21 cellular contexts compared by ENCODE assay signal in genomic region chr4:109123952-109124351, GRCh38.
A peak's percentile ranks its signal among the peaks of the same experiment; 100 is the strongest.
DNase-seq lines count a peak whose midpoint lies in the region; ATAC-seq, FAIRE-seq and TF ChIP-seq lines count a peak whose summit lies in the region.
"Had no signal": no experiment of that assay in that cellular context is flagged by ENCODE, and none has a peak within 500 bp of the region (broad histone marks: within the 10 kb centered on the region; RNA-seq: fewer than 3 reads in every experiment).

No MANE protein-coding gene starts in this region.

- H3K27me3 Mint-ChIP-seq in endothelial cell (ENCODE audit: unreplicated experiment): peaks cover 2% of the 10 kb centered on the region
- H3K27me3 Mint-ChIP-seq: B cell had no signal

- TF ChIP-seq CTCF in A549 (IDR thresholded peaks at IDR 0.05) (no peak), IMR-90 (conservative IDR thresholded peaks at IDR 0.05; ENCODE audit: low read depth, low read length) (no peak), endothelial cell (IDR thresholded peaks at IDR 0.05; ENCODE audit: unreplicated experiment) (no peak)

- no peak overlapping the region for H4K91ac ChIP-seq in IMR-90 (ENCODE audit: insufficient read depth, low read depth, low read length)

- H3K4me3 ChIP-seq in A549: no peak overlapping the region
- H3K4me3 ChIP-seq in IMR-90 (ENCODE audit: insufficient read depth, low read depth, low read length): no peak overlapping the region
- H3K4me3 ChIP-seq: BLaER1 treated with 17β-estradiol and CSF1 and Interleukin-3, amounts not matched to agents 10 nM and 100 nM had no signal

- TF ChIP-seq RAD21 in A549 (conservative IDR thresholded peaks at IDR 0.05 in 1 of 2, IDR thresholded peaks at IDR 0.05 in 1 of 2) (no peak), IMR-90 (IDR thresholded peaks at IDR 0.05; ENCODE audit: low read length) (no peak)

- no TSS peak for BruUV-seq in IMR-90 (replicated peaks; lab: Mats Ljungman, UMichigan)

- H3K4ac ChIP-seq in IMR-90 (ENCODE audit: low read depth, low read length): no peak overlapping the region

- H3K4me2 ChIP-seq in A549: no peak overlapping the region
- H3K4me2 ChIP-seq in IMR-90 (ENCODE audit: low read depth, low read length): no peak overlapping the region
- H3K4me2 ChIP-seq: BLaER1 treated with 17β-estradiol and CSF1 and Interleukin-3, amounts not matched to agents 10 nM and 100 nM had no signal

- no peaks in the 10 kb centered on the region for H3K79me1 ChIP-seq in IMR-90 (ENCODE audit: low read depth in 1 of 2, low read length in 2 of 2)

- TF ChIP-seq EP300 in A549 (IDR thresholded peaks at IDR 0.05): no peak

- no peaks in the 10 kb centered on the region for H3K9me1 ChIP-seq in IMR-90 (ENCODE audit: insufficient read depth, low read length)

- in situ Hi-C loops in IMR-90 (cut with MboI; ENCODE audit: low sequenced_read_pairs): no loop called here

- no peak overlapping the region for H2AFZ ChIP-seq in IMR-90 (replicated peaks; ENCODE audit: low read length, poor library complexity)

- H3K27me3 ChIP-seq in IMR-90 (ENCODE audit: control insufficient read depth, insufficient read depth, low read length): no peaks in the 10 kb centered on the region
- H3K27me3 ChIP-seq: BLaER1 treated with 17β-estradiol and CSF1 and Interleukin-3, amounts not matched to agents 10 nM and 100 nM had no signal

- DNase-seq in A549 (ENCODE audit: low read depth in 1 of 2, low spot score in 1 of 2) (no peak), IMR-90 (no peak), endothelial cell (ENCODE audit: low spot score) (no peak)
- DNase-seq: 8988T; AML-193; Caco-2; Calu3; CD4-positive, alpha-beta T cell; CD8-positive, alpha-beta T cell; DMS79 treated with DMSO at 0.1 percent for 48 hours; GF-D8 had no signal

- no peak overlapping the region for H2AK5ac ChIP-seq in IMR-90 (ENCODE audit: low read depth, low read length)

- no peak overlapping the region for H3K23ac ChIP-seq in IMR-90 (ENCODE audit: low read depth, low read length)

- H2BK120ac ChIP-seq in IMR-90 (ENCODE audit: low read depth, low read length): no peak overlapping the region

- CTCF ChIA-PET in A549 (lab: Yijun Ruan, JAX) (no interaction called here), IMR-90 (lab: Yijun Ruan, JAX) (no interaction called here)

- TF ChIP-seq POLR2A in A549 (IDR thresholded peaks at IDR 0.05; ENCODE audit: low read length): no peak
- no peak for TF ChIP-seq POLR2A in IMR-90 (IDR thresholded peaks at IDR 0.05; ENCODE audit: low read depth, low read length)

- ATAC-seq in A549: no peak
- ATAC-seq in IMR-90 (ENCODE audit: low read depth): no peak
- no peak for ATAC-seq in HG03097 (IDR thresholded peaks at IDR 0.05; ENCODE audit: low FRiP score, unreplicated experiment)
- ATAC-seq: CD8-positive, alpha-beta T cell had no signal

- H3K4me3 Mint-ChIP-seq in endothelial cell (ENCODE audit: unreplicated experiment): no peak overlapping the region
- H3K4me3 Mint-ChIP-seq: B cell; CD4-positive, alpha-beta T cell; CD8-positive, alpha-beta T cell had no signal

- no peak overlapping the region for H2BK15ac ChIP-seq in IMR-90 (ENCODE audit: low read depth, low read length)

- H4K20me1 ChIP-seq in IMR-90 (ENCODE audit: insufficient read depth, low read length): no peaks in the 10 kb centered on the region
- H4K20me1 ChIP-seq: BLaER1 treated with 17β-estradiol and CSF1 and Interleukin-3, amounts not matched to agents 10 nM and 100 nM had no signal

- no peak overlapping the region for H3K27ac Mint-ChIP-seq in endothelial cell (ENCODE audit: unreplicated experiment)
- H3K27ac Mint-ChIP-seq: B cell; CD4-positive, alpha-beta T cell; CD8-positive, alpha-beta T cell had no signal

- peaks cover 31% of the 10 kb centered on the region for H3K4me1 Mint-ChIP-seq in endothelial cell (ENCODE audit: unreplicated experiment)
- H3K4me1 Mint-ChIP-seq: B cell had no signal

- no peak overlapping the region for H3K56ac ChIP-seq in IMR-90 (ENCODE audit: extremely low read depth, insufficient read depth, low read length)

- intact Hi-C loops in IMR-90 (cut with micrococcal nuclease): no loop called here

- no peak overlapping the region for H2AK9ac ChIP-seq in IMR-90 (replicated peaks; ENCODE audit: low read depth, low read length, poor library complexity)

- H3K9me3 Mint-ChIP-seq in endothelial cell (ENCODE audit: unreplicated experiment): no peaks in the 10 kb centered on the region
- H3K9me3 Mint-ChIP-seq: CD4-positive, alpha-beta T cell; CD8-positive, alpha-beta T cell had no signal

- no peak overlapping the region for H2BK5ac ChIP-seq in IMR-90 (ENCODE audit: low read depth, low read length, poor library complexity, severe bottlenecking)

- WGBS in A549 (ENCODE audit: missing lambda C conversion rate): 5% methylated on average over 1 of the region's 1 CpG
- no CpG with 5 or more reads among the region's 1 CpG for WGBS in IMR-90 (ENCODE audit: extremely low coverage in 2 of 2, insufficient read length in 1 of 2), 2 experiments

- no peak overlapping the region for H3K27ac ChIP-seq in A549
- no peak overlapping the region for H3K27ac ChIP-seq in IMR-90 (ENCODE audit: insufficient read depth, low read length)
- H3K27ac ChIP-seq: BLaER1 treated with 17β-estradiol and CSF1 and Interleukin-3, amounts not matched to agents 10 nM and 100 nM; C4-2B had no signal

- H2BK20ac ChIP-seq in IMR-90 (ENCODE audit: low read depth, low read length): no peak overlapping the region

- no peak overlapping the region for H4K5ac ChIP-seq in IMR-90 (ENCODE audit: low read depth, low read length)

- no peaks in the 10 kb centered on the region for H3K9me3 ChIP-seq in A549
- H3K9me3 ChIP-seq in IMR-90 (ENCODE audit: control insufficient read depth, insufficient read depth, low read length): no peaks in the 10 kb centered on the region
- H3K9me3 ChIP-seq: BLaER1 treated with 17β-estradiol and CSF1 and Interleukin-3, amounts not matched to agents 10 nM and 100 nM; Caco-2 had no signal

- no peak overlapping the region for H4K8ac ChIP-seq in IMR-90 (ENCODE audit: low read depth in 2 of 2, low read length in 2 of 2)

- H3K36me3 ChIP-seq in IMR-90 (ENCODE audit: control insufficient read depth, insufficient read depth, low read length): no peaks in the 10 kb centered on the region
- H3K36me3 ChIP-seq: BLaER1 treated with 17β-estradiol and CSF1 and Interleukin-3, amounts not matched to agents 10 nM and 100 nM had no signal

- POLR2A ChIA-PET in A549 (lab: Yijun Ruan, JAX): no interaction called here
- POLR2A ChIA-PET in IMR-90 (lab: Charles Lee; ENCODE audit: unreplicated experiment): no interaction called here

- dilution Hi-C loops in IMR-90 (cut with HindIII; ENCODE audit: low sequenced_read_pairs, unreplicated experiment): no loop called here

- no peaks in the 10 kb centered on the region for H3K36me3 Mint-ChIP-seq in endothelial cell (ENCODE audit: low read depth, unreplicated experiment)
- H3K36me3 Mint-ChIP-seq: CD8-positive, alpha-beta T cell had no signal

- no peak overlapping the region for H3K9ac ChIP-seq in IMR-90 (ENCODE audit: low read depth, low read length)
- H3K9ac ChIP-seq: BLaER1 treated with 17β-estradiol and CSF1 and Interleukin-3, amounts not matched to agents 10 nM and 100 nM had no signal

- H3K18ac ChIP-seq in IMR-90 (ENCODE audit: low read depth, low read length): no peak overlapping the region

- no peak for FAIRE-seq in A549 (lab: Jason Lieb, UNC)
- peak; percentile 17 for FAIRE-seq in islet of Langerhans (lab: Jason Lieb, UNC)
- FAIRE-seq: A204.1, D721Med, G401.6, GM12891, GM19239 had no signal

- no peak overlapping the region for H3K14ac ChIP-seq in IMR-90 (replicated peaks; ENCODE audit: low read depth, low read length)

- no peaks in the 10 kb centered on the region for H3K4me1 ChIP-seq in A549
- H3K4me1 ChIP-seq in IMR-90 (ENCODE audit: control insufficient read depth, insufficient read depth, low read length): no peaks in the 10 kb centered on the region
- H3K4me1 ChIP-seq: Caco-2 had no signal

TF ChIP-seq in A549, 52 proteins besides CTCF, POLR2A, EP300 and RAD21:
- TF ChIP-seq MAFK (IDR thresholded peaks at IDR 0.05; ENCODE audit: partially characterized antibody): peak; percentile 59
- no peak for TF ChIP-seq HOXB5 (CRISPR knock-in tag; IDR thresholded peaks at IDR 0.05)

TF ChIP-seq in IMR-90, 13 proteins besides CTCF, POLR2A, EP300 and RAD21:
- TF ChIP-seq USF2 (IDR thresholded peaks at IDR 0.05; ENCODE audit: low read depth, low read length) (no peak), MAZ (IDR thresholded peaks at IDR 0.05; ENCODE audit: borderline replicate concordance, low read depth, low read length) (no peak), MAFK (IDR thresholded peaks at IDR 0.05; ENCODE audit: low read depth, low read length) (peak; percentile 77), MXI1 (IDR thresholded peaks at IDR 0.05; ENCODE audit: borderline replicate concordance, low read depth, low read length) (no peak), CEBPB (IDR thresholded peaks at IDR 0.05; ENCODE audit: low read depth, low read length) (no peak), NFE2L2 (IDR thresholded peaks at IDR 0.05; ENCODE audit: low read depth, low read length) (no peak), FOS (IDR thresholded peaks at IDR 0.05; ENCODE audit: low read depth, low read length) (no peak), RFX5 (IDR thresholded peaks at IDR 0.05; ENCODE audit: low read depth, low read length) (no peak)
